Comparison of ENCODE assay signal across 15 cellular contexts in genomic region chr19:11485245-11485837, GRCh38. TPM values are rescaled to one million over a fixed set of nuclear protein-coding genes. Genes with fewer than 3 reads are reported as not detected.
DNase-seq lines count a peak whose midpoint lies in the region; ATAC-seq, FAIRE-seq and TF ChIP-seq lines count a peak whose summit lies in the region.
"Had no signal": no experiment of that assay in that cellular context is flagged by ENCODE, and none has a peak within 500 bp of the region (broad histone marks: within the 10 kb centered on the region; RNA-seq: fewer than 3 reads in every experiment).

No MANE protein-coding gene starts in this region.

- 75 to 86% (median 78%) methylated on average over 13 of the region's 13 CpGs for WGBS in psoas muscle, 3 donors

- H3K4me3 Mint-ChIP-seq in WTC11 (no peak overlapping the region), natural killer cell (no peak overlapping the region)

- H3K27ac Mint-ChIP-seq in WTC11 (0 out of 2 replicates have a peak overlapping the region, but pooled peaks have one; percentile 50), natural killer cell (peak overlapping the region; percentile 14 to 65)

- H3K4me3 ChIP-seq in dorsolateral prefrontal cortex (no peak overlapping the region), psoas muscle (no peak overlapping the region)
- H3K4me3 ChIP-seq: Peyer's patch had no signal

- H3K27ac ChIP-seq in C4-2B (0 out of 2 replicates have a peak overlapping the region, but pooled peaks have one; percentile 1), dorsolateral prefrontal cortex (peak overlapping the region in 5 of 59 donors; percentile 10 to 80 (median 16)), psoas muscle (no peak overlapping the region)
- H3K27ac ChIP-seq: KMS-11, Peyer's patch had no signal

- TF ChIP-seq CTCF in C4-2B (conservative IDR thresholded peaks at IDR 0.05) (no peak), WTC11 (IDR thresholded peaks at IDR 0.05) (no peak), natural killer cell (IDR thresholded peaks at IDR 0.05) (no peak), dorsolateral prefrontal cortex (IDR thresholded peaks at IDR 0.05 in 54 of 56, conservative IDR thresholded peaks at IDR 0.05 in 2 of 56; ENCODE audit: low read depth in 1 of 56, partially characterized antibody in 56 of 56) (no peak), psoas muscle (IDR thresholded peaks at IDR 0.05) (no peak)

- DNase-seq in GM12892 (ENCODE audit: insufficient read length) (peak; percentile 12), WTC11 (ENCODE audit: low spot score) (no peak), natural killer cell (no peak), hepatic stellate cell (ENCODE audit: low spot score) (no peak), dorsolateral prefrontal cortex (no peak), psoas muscle (no peak)
- DNase-seq: NCI-H1105, NCI-H1694 treated with DMSO at 0.1 percent for 48 hours, NCI-H446, Peyer's patch, SHP77 treated with DMSO at 0.1 percent for 48 hours had no signal

- CTCF ChIA-PET in WTC11 (lab: Charles Lee), result interaction anchor here (0.8 to 1.6 kb wide), 5 partner anchors 15 to 191 kb away, joined by 3 to 6 read pairs (median 4); partner anchors contain the start of gene CCDC159

- POLR2A ChIA-PET in WTC11 (lab: Charles Lee), result no interaction called here

- H3K27me3 Mint-ChIP-seq in WTC11 (ENCODE audit: low read depth) (peaks cover 25% of the 10 kb centered on the region), natural killer cell (ENCODE audit: low read depth in 2 of 2) (peaks cover 11 to 12% of the 10 kb centered on the region in 2 donors)

- intact Hi-C loops in natural killer cell (cut with micrococcal nuclease) (no loop called here), dorsolateral prefrontal cortex (cut with DNase I) (no loop called here), psoas muscle (cut with DNase I) (no loop called here)

- no peaks in the 10 kb centered on the region for H3K9me3 Mint-ChIP-seq in WTC11
- H3K9me3 Mint-ChIP-seq in natural killer cell, result no peaks in the 10 kb centered on the region

- H3K9me3 ChIP-seq in psoas muscle, result no peaks in the 10 kb centered on the region
- H3K9me3 ChIP-seq: Peyer's patch had no signal

- H3K4me1 ChIP-seq in psoas muscle, result peaks cover 7% of the 10 kb centered on the region

- peaks cover 0 to 19% of the 10 kb centered on the region in 2 donors for H3K36me3 ChIP-seq in psoas muscle (ENCODE audit: insufficient read depth in 1 of 2, low read depth in 1 of 2)

- H3K36me3 Mint-ChIP-seq in WTC11 (0 out of 2 replicates have a peak, but pooled peaks cover 2% of the 10 kb centered on the region), natural killer cell (no peaks in the 10 kb centered on the region)

- no peaks in the 10 kb centered on the region for H3K27me3 ChIP-seq in dorsolateral prefrontal cortex
- peaks cover 0 to 44% (median 9%) of the 10 kb centered on the region in 3 donors for H3K27me3 ChIP-seq in psoas muscle (ENCODE audit: insufficient read depth in 3 of 3, low read length in 2 of 3)

- no peak for ATAC-seq in WTC11
- no peak for ATAC-seq in natural killer cell
- no peak for ATAC-seq in psoas muscle

- no peak for TF ChIP-seq POLR2A in GM12892 (IDR thresholded peaks at IDR 0.05; ENCODE audit: low read depth, low read length)

- no peak for FAIRE-seq in GM12892 (lab: Jason Lieb, UNC)

- H3K4me1 Mint-ChIP-seq in WTC11 (peaks cover 9% of the 10 kb centered on the region), natural killer cell (peaks cover 15 to 22% of the 10 kb centered on the region in 2 donors)

TF ChIP-seq in WTC11, 78 proteins besides CTCF, POLR2A, EP300 and RAD21 (continues in another document):
- no peak for TF ChIP-seq MYBL2 (CRISPR knock-in tag; IDR thresholded peaks at IDR 0.05)
- TF ChIP-seq, protein P1, sequence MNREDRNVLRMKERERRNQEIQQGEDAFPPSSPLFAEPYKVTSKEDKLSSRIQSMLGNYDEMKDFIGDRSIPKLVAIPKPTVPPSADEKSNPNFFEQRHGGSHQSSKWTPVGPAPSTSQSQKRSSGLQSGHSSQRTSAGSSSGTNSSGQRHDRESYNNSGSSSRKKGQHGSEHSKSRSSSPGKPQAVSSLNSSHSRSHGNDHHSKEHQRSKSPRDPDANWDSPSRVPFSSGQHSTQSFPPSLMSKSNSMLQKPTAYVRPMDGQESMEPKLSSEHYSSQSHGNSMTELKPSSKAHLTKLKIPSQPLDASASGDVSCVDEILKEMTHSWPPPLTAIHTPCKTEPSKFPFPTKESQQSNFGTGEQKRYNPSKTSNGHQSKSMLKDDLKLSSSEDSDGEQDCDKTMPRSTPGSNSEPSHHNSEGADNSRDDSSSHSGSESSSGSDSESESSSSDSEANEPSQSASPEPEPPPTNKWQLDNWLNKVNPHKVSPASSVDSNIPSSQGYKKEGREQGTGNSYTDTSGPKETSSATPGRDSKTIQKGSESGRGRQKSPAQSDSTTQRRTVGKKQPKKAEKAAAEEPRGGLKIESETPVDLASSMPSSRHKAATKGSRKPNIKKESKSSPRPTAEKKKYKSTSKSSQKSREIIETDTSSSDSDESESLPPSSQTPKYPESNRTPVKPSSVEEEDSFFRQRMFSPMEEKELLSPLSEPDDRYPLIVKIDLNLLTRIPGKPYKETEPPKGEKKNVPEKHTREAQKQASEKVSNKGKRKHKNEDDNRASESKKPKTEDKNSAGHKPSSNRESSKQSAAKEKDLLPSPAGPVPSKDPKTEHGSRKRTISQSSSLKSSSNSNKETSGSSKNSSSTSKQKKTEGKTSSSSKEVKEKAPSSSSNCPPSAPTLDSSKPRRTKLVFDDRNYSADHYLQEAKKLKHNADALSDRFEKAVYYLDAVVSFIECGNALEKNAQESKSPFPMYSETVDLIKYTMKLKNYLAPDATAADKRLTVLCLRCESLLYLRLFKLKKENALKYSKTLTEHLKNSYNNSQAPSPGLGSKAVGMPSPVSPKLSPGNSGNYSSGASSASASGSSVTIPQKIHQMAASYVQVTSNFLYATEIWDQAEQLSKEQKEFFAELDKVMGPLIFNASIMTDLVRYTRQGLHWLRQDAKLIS (CRISPR knock-in tag; IDR thresholded peaks at IDR 0.05; ENCODE audit: borderline replicate concordance), result no peak
- TF ChIP-seq USF2 (CRISPR knock-in tag; IDR thresholded peaks at IDR 0.05), result no peak
- TF ChIP-seq, protein P2, sequence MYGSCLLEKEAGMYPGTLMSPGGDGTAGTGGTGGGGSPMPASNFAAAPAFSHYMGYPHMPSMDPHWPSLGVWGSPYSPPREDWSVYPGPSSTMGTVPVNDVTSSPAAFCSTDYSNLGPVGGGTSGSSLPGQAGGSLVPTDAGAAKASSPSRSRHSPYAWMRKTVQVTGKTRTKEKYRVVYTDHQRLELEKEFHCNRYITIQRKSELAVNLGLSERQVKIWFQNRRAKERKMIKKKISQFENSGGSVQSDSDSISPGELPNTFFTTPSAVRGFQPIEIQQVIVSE (CRISPR knock-in tag; IDR thresholded peaks at IDR 0.05; ENCODE audit: borderline replicate concordance), result no peak
- no peak for TF ChIP-seq MAX (CRISPR knock-in tag; IDR thresholded peaks at IDR 0.05)
- no peak for TF ChIP-seq SMAD3 (CRISPR knock-in tag; IDR thresholded peaks at IDR 0.05; ENCODE audit: borderline replicate concordance)
- TF ChIP-seq GTF2I (CRISPR knock-in tag; conservative IDR thresholded peaks at IDR 0.05), result no peak
- TF ChIP-seq ZNF138 (CRISPR knock-in tag; conservative IDR thresholded peaks at IDR 0.05), result no peak

RNA-seq across cellular contexts. Expression of gene ELAVL3, which starts 4.5 kb away (rescaled TPM):
- polyA plus RNA-seq in GM12892 (2012; ENCODE audit: missing spikeins), result 0.38 TPM
- 1.4 to 3.0 TPM (median 1.6 TPM) in 3 replicates for total RNA-seq in WTC11 (2021)
- total RNA-seq in natural killer cell, result not detected
- 100 to 1,000 TPM; 121 to 226 (median 173) TPM for total RNA-seq in dorsolateral prefrontal cortex
- total RNA-seq in psoas muscle, result not detected
- under 1 TPM in 1 of 3 donors, not detected in 2; 0.03 TPM for polyA plus RNA-seq in psoas muscle
- total RNA-seq: MCF 10A had no signal
- polyA plus RNA-seq: BJ had no signal

RNA-seq across cellular contexts. Expression of gene ZNF653, which starts 20.3 kb away (rescaled TPM):
- polyA plus RNA-seq in GM12892 (2012; ENCODE audit: missing spikeins), result 3.9 TPM
- total RNA-seq in WTC11 (2021), result 10.3 to 13.4 TPM (median 11.5 TPM) in 3 replicates
- total RNA-seq in natural killer cell, result 10 to 100 TPM in 2 of 3 donors, 1 to 10 TPM in 1; 9.9 to 15.4 (median 10.8) TPM
- 10 to 100 TPM; 10.4 to 33.2 (median 19.5) TPM for total RNA-seq in dorsolateral prefrontal cortex
- total RNA-seq in psoas muscle, result 10 to 100 TPM in 1 of 4 donors, 1 to 10 TPM in 3; 5.7 to 11.5 (median 7.3) TPM
- 1 to 10 TPM; 4.0 to 6.5 (median 5.3) TPM for polyA plus RNA-seq in psoas muscle

RNA-seq across cellular contexts. Expression of gene ECSIT, which starts 43.6 kb away (rescaled TPM):
- 14.4 TPM for polyA plus RNA-seq in GM12892 (2012; ENCODE audit: missing spikeins)
- 56.4 to 64.1 TPM (median 61.7 TPM) in 3 replicates for total RNA-seq in WTC11 (2021)
- total RNA-seq in natural killer cell, result 10 to 100 TPM; 23.6 to 24.5 (median 24.1) TPM
- total RNA-seq in dorsolateral prefrontal cortex, result 10 to 100 TPM; 46.5 to 84.8 (median 66.3) TPM
- 100 to 1,000 TPM in 2 of 4 donors, 10 to 100 TPM in 2; 84.3 to 113 (median 101) TPM for total RNA-seq in psoas muscle
- 100 to 1,000 TPM; 136 to 196 (median 162) TPM for polyA plus RNA-seq in psoas muscle

RNA-seq across cellular contexts. Expression of gene PRKCSH, which starts 49.9 kb away (rescaled TPM):
- polyA plus RNA-seq in GM12892 (2012; ENCODE audit: missing spikeins), result 113 TPM
- 396 to 405 TPM (median 402 TPM) in 3 replicates for total RNA-seq in WTC11 (2021)
- 100 to 1,000 TPM; 320 to 367 (median 327) TPM for total RNA-seq in natural killer cell
- 100 to 1,000 TPM; 166 to 389 (median 218) TPM for total RNA-seq in dorsolateral prefrontal cortex
- 10 to 100 TPM; 60.9 to 98.4 (median 74.6) TPM for total RNA-seq in psoas muscle
- polyA plus RNA-seq in psoas muscle, result 10 to 100 TPM; 48.5 to 59.7 (median 59.7) TPM

RNA-seq across cellular contexts. Expression of gene ODAD3, which starts 50.4 kb away (rescaled TPM):
- 0.74 TPM for polyA plus RNA-seq in GM12892 (2012; ENCODE audit: missing spikeins)
- total RNA-seq in WTC11 (2021) (4.1 to 5.8 TPM (median 4.8 TPM) in 3 replicates), natural killer cell (not detected), dorsolateral prefrontal cortex (10 to 100 TPM in 3 of 120 experiments, 1 to 10 TPM in 117; 1.5 to 15.0 (median 4.5) TPM), psoas muscle (under 1 TPM in 2 of 4 donors, not detected in 2; 0.13 to 0.17 TPM)
- under 1 TPM; 0.09 to 0.87 (median 0.20) TPM for polyA plus RNA-seq in psoas muscle

Comparison
In these comparisons a context has a peak if more than half of its experiments do, and no peak if none do; other contexts are left out.
1. RNA of gene ELAVL3, which starts 4.5 kb away (total RNA-seq): 121 to 226 TPM in dorsolateral prefrontal cortex; 1.4 to 3.0 TPM in WTC11, not detected in natural killer cell and not detected in psoas muscle; every median in the first group is over 10 times any median in the second.